ENCODE assay signal across 10 cellular contexts in the genomic region with DNA sequence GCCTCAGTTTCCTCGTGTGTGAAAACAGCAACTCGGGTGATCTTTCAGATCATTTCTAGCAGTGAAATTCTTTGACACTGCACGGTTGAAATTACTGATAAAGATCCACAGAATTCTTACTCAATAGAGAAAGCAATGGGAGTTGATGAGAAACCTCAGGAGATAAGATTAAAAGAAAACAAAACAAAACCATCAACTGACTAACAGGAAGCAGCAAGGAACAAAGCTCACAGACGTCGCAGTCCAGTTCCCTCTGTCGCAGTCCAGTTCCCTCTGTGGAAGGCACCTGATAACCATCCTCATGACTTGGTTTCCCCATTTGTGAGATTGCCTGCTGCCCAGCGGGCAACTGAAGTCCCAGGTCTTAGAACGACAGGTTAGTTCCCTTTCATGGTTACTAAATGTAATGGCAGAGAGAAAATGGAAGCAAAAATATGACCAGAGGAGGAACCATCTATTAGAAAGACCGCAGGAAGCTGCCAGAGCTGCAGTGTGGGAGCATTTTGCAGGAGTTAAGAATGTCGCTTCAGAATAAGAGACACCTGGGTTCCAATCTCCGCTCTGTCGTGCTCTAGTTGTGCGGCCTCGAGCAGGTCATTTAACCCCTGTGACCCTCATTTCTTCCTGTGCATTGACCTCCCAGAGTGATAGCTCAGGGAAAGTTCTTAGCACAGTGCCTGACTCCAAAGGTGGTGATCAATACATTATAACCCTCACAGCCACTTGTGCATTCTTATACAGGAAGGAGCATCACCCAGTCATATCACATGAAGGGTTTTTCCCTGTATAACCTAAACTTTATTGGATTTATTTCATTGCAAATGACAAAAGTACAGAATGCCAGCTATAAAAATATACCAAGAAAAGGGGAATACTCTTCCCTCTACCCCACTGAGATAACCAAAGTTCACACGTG. TPM values are rescaled to one million over a fixed set of nuclear protein-coding genes. Genes with fewer than 3 reads are reported as not detected.
DNase-seq lines count a peak whose midpoint lies in the region; ATAC-seq and TF ChIP-seq lines count a peak whose summit lies in the region.
"Had no signal": no experiment of that assay in that cellular context is flagged by ENCODE, and none has a peak within 500 bp of the region (broad histone marks: within the 10 kb centered on the region; RNA-seq: fewer than 3 reads in every experiment).

No MANE protein-coding gene starts in this region.

- POLR2A ChIA-PET in activated B cell treated with CpG ODN at 0.5 μM for 24 hours (lab: Charles Lee): interaction anchor here (0.6 to 1.0 kb wide), 3 partner anchors 50 to 262 kb away, joined by 3 to 4 read pairs (median 3); no protein-coding TSS in a partner anchor

- peak; percentile 69 for DNase-seq in CD1c-positive myeloid dendritic cell (ENCODE audit: extremely low spot score)
- DNase-seq in HFFc6: no peak
- DNase-seq in activated B cell treated with CpG ODN at 0.5 μM for 24 hours: no peak
- no peak for DNase-seq in memory B cell (ENCODE audit: low spot score in 2 of 2)
- DNase-seq in NCI-H2081 treated with DMSO at 0.1 percent for 48 hours (lab: John Stamatoyannopoulos, UW): no peak
- no peak for DNase-seq in NCI-H1092 treated with DMSO at 0.1 percent for 48 hours (lab: John Stamatoyannopoulos, UW)
- DNase-seq in NCI-H1694 treated with DMSO at 0.1 percent for 48 hours (lab: John Stamatoyannopoulos, UW): no peak
- DNase-seq: dorsolateral prefrontal cortex, NCI-H82 had no signal

- TF ChIP-seq CTCF in HFFc6 (IDR thresholded peaks at IDR 0.05) (no peak), activated B cell treated with CpG ODN at 0.5 μM for 24 hours (IDR thresholded peaks at IDR 0.05) (no peak)

- CTCF ChIA-PET in activated B cell treated with CpG ODN at 0.5 μM for 24 hours (lab: Charles Lee): no interaction called here

- H3K36me3 Mint-ChIP-seq in HFFc6 (ENCODE audit: low read depth): no peaks in the 10 kb centered on the region
- H3K36me3 Mint-ChIP-seq in activated B cell treated with CpG ODN at 0.5 μM for 24 hours (ENCODE audit: low read depth): peaks cover 3% of the 10 kb centered on the region
- no peaks in the 10 kb centered on the region for H3K36me3 Mint-ChIP-seq in memory B cell

- ATAC-seq in activated B cell treated with CpG ODN at 0.5 μM for 24 hours (ENCODE audit: low read depth) (no peak), memory B cell (ENCODE audit: low read depth) (no peak), GM21526 (IDR thresholded peaks at IDR 0.05; ENCODE audit: low FRiP score, unreplicated experiment) (no peak)

- H3K4me3 Mint-ChIP-seq in HFFc6 (peak overlapping the region; percentile 45; the same call in 1 of the 2 replicates), activated B cell treated with CpG ODN at 0.5 μM for 24 hours (peak overlapping the region; percentile 76), memory B cell (peak overlapping the region; percentile 74)

- H3K9me3 Mint-ChIP-seq in HFFc6 (no peaks in the 10 kb centered on the region), activated B cell treated with CpG ODN at 0.5 μM for 24 hours (no peaks in the 10 kb centered on the region), memory B cell (no peaks in the 10 kb centered on the region)

- peaks cover 19% of the 10 kb centered on the region for H3K4me1 Mint-ChIP-seq in HFFc6 (ENCODE audit: low read depth)
- peaks cover 25% of the 10 kb centered on the region for H3K4me1 Mint-ChIP-seq in activated B cell treated with CpG ODN at 0.5 μM for 24 hours
- H3K4me1 Mint-ChIP-seq in memory B cell: peaks cover 11% of the 10 kb centered on the region

- H3K27me3 Mint-ChIP-seq in HFFc6 (ENCODE audit: insufficient read depth): no peaks in the 10 kb centered on the region; the same call in 1 of the 2 replicates
- H3K27me3 Mint-ChIP-seq in activated B cell treated with CpG ODN at 0.5 μM for 24 hours: no peaks in the 10 kb centered on the region
- no peaks in the 10 kb centered on the region for H3K27me3 Mint-ChIP-seq in memory B cell

- intact Hi-C loops in activated B cell treated with CpG ODN at 0.5 μM for 24 hours (cut with micrococcal nuclease): no loop called here

- H3K27ac Mint-ChIP-seq in HFFc6: no peak overlapping the region
- H3K27ac Mint-ChIP-seq in activated B cell treated with CpG ODN at 0.5 μM for 24 hours: peak overlapping the region; percentile 57
- peak overlapping the region; percentile 63 for H3K27ac Mint-ChIP-seq in memory B cell

RNA-seq across cellular contexts. Expression of gene MED13L, which starts 5.1 kb away (rescaled TPM):
- 10 to 100 TPM; 74.5 to 84.2 (median 77.7) TPM for total RNA-seq in HFFc6 (2021; fragmentation: NEBNext Ultra II Directional; extraction: Animal tissue kit (Norgen Biotek cat#: 25700))
- total RNA-seq in activated B cell treated with CpG ODN at 0.5 μM for 24 hours: 164 and 183 TPM in 2 replicates
